19 cellular contexts compared by ENCODE assay signal in the genomic region with DNA sequence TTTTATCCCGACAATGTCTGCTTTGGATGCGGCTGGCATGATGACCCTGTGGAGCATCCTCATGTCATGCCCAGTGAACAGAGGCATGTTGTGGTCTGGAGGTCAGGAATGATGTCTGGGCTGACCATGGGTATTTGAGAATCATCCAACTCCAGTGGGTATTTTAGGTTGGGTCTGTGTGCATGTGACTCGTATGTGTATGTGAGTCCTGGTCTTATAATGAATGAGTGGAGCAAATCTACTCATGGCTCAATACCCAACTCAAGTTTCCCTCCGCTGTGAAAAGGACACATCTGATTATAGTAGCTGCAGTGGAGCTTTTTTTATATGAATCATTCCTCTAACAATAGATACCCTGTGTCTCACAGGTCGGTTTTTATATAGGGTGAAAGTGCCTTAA.
"Had no signal": no experiment of that assay in that cellular context is flagged by ENCODE, and none has a peak within 500 bp of the region (broad histone marks: within the 10 kb centered on the region; RNA-seq: fewer than 3 reads in every experiment).

No MANE protein-coding gene starts in this region.

- ATAC-seq: Panc1, PC-3 had no signal

- DNase-seq: KBM-7, MV-4-11, NCI-H1048, NCI-H1105, NCI-H1417, NCI-H1436 treated with DMSO at 0.1 percent for 48 hours, NCI-H1694 treated with DMSO at 0.1 percent for 48 hours, NCI-H1930, NCI-H2081, NCI-H2107, NCI-H2227 treated with DMSO at 0.1 percent for 48 hours, NCI-H510A, NCI-H524 treated with DMSO at 0.1 percent for 48 hours, NCI-H69, NCI-H774, PC-3, SHP77, SK-N-SH had no signal
